In genomic region chr6:14277405-14277930, GRCh38 we compare ENCODE assay signal across 11 cellular contexts.
DNase-seq lines count a peak whose midpoint lies in the region; ATAC-seq, FAIRE-seq and TF ChIP-seq lines count a peak whose summit lies in the region.
"Had no signal": no experiment of that assay in that cellular context is flagged by ENCODE, and none has a peak within 500 bp of the region (broad histone marks: within the 10 kb centered on the region; RNA-seq: fewer than 3 reads in every experiment).

No MANE protein-coding gene starts in this region.

- H3K36me3 ChIP-seq in H1 (ENCODE audit: control insufficient read depth in 2 of 4, insufficient read depth in 4 of 4, low read length in 3 of 4) (no peaks in the 10 kb centered on the region), adrenal gland (replicated peaks in 1 of 2) (no peaks in the 10 kb centered on the region)

- FAIRE-seq in GM12892 (lab: Jason Lieb, UNC) (peak; percentile 73), H1 (lab: Jason Lieb, UNC) (no peak)

- no peaks in the 10 kb centered on the region for H3K79me2 ChIP-seq in H1 (ENCODE audit: control insufficient read depth in 1 of 2, insufficient read depth in 2 of 2, low read length in 2 of 2)

- CTCF ChIA-PET in H1 (lab: Charles Lee; ENCODE audit: partially characterized antibody) = interaction anchor here (1.0 to 2.1 kb wide), 3 partner anchors 46 to 66 kb away, joined by 4 to 6 read pairs (median 4); no protein-coding TSS in a partner anchor

- DNase-seq in GM12892 (ENCODE audit: insufficient read length) (no peak), H1 (ENCODE audit: low read depth in 1 of 2, low spot score in 2 of 2) (no peak), NCI-H69 (lab: John Stamatoyannopoulos, UW) (no peak), LoVo (ENCODE audit: low spot score) (no peak), adrenal gland (no peak), COLO668 (lab: John Stamatoyannopoulos, UW; ENCODE audit: unreplicated experiment) (no peak)
- DNase-seq: H7; NCI-H1694; stimulated activated CD4-positive, alpha-beta T cell treated with anti-CD3 and anti-CD28 coated beads, Interleukin-4, amount 100 ng/mL, for 1 hour had no signal

- no peak overlapping the region for H2BK5ac ChIP-seq in H1 (ENCODE audit: low read depth, low read length)

- POLR2A ChIA-PET in H1 (lab: Charles Lee; ENCODE audit: partially characterized antibody) = no interaction called here

- H3K23me2 ChIP-seq in H1 (ENCODE audit: low read depth, low read length) = no peaks in the 10 kb centered on the region; the same call in 1 of the 2 replicates

- TF ChIP-seq EP300 in H1 (IDR thresholded peaks at IDR 0.05; ENCODE audit: borderline replicate concordance in 1 of 2, low read depth in 2 of 2, low read length in 2 of 2) = no peak

- H4K5ac ChIP-seq in H1 (ENCODE audit: insufficient read length, low read depth, low read length) = no peak overlapping the region

- H2BK120ac ChIP-seq in H1 (replicated peaks; ENCODE audit: low read depth, low read length) = no peak overlapping the region

- peaks cover 3 to 12% (median 9%) of the 10 kb centered on the region in 4 experiments; a peak in 5 of 7 replicates for H3K4me1 ChIP-seq in H1 (replicated peaks in 1 of 4; ENCODE audit: control insufficient read depth in 3 of 4, insufficient read depth in 4 of 4, low read length in 3 of 4)
- peaks cover 0 to 12% of the 10 kb centered on the region in 2 donors for H3K4me1 ChIP-seq in adrenal gland (replicated peaks in 1 of 2)

- H3K27me3 ChIP-seq in H1 (replicated peaks in 1 of 4; ENCODE audit: control insufficient read depth in 3 of 4, extremely low read depth in 1 of 4, insufficient read depth in 3 of 4, low read length in 3 of 4) = peaks cover 0 to 10% (median 6%) of the 10 kb centered on the region in 4 experiments; a peak in 2 of 7 replicates
- H3K27me3 ChIP-seq in adrenal gland = no peaks in the 10 kb centered on the region

- H3K23ac ChIP-seq in H1 (ENCODE audit: insufficient read length) = no peak overlapping the region

- TF ChIP-seq RAD21 in H1 (IDR thresholded peaks at IDR 0.05 in 1 of 2, conservative IDR thresholded peaks at IDR 0.05 in 1 of 2; ENCODE audit: low read depth in 2 of 2, low read length in 2 of 2) = no peak

- H3K56ac ChIP-seq in H1 (replicated peaks; ENCODE audit: insufficient read length, low read depth, low read length) = no peak overlapping the region

- no peak overlapping the region for H3K4ac ChIP-seq in H1 (replicated peaks; ENCODE audit: insufficient read length, low read depth, low read length)

- TF ChIP-seq CTCF in H1 (IDR thresholded peaks at IDR 0.05; ENCODE audit: control extremely low read depth in 1 of 3, insufficient read depth in 1 of 3, low read depth in 1 of 3, low read length in 3 of 3) (no peak), adrenal gland (IDR thresholded peaks at IDR 0.05) (no peak)

- peak overlapping the region; percentile 10; the same call in 1 of the 2 replicates for H2BK12ac ChIP-seq in H1 (ENCODE audit: low read depth, low read length)

- no peak overlapping the region for H2AK5ac ChIP-seq in H1 (ENCODE audit: low read depth, low read length)

- WGBS in H1 (ENCODE audit: extremely low coverage in 1 of 2, insufficient coverage in 1 of 2, insufficient read length in 1 of 2, insufficient replicate concordance in 2 of 2, low coverage in 1 of 2, low lambda C conversion rate in 2 of 2, missing lambda C conversion rate in 1 of 2), 2 experiments = 93% methylated on average over 2 of the region's 2 CpGs; no CpG with 5 or more reads in 1 of the 2 experiments
- 86 to 98% (median 95%) methylated on average over 2 of the region's 2 CpGs for whole genome bisulfite sequencing in adrenal gland, 4 donors

- H3K79me1 ChIP-seq in H1 (ENCODE audit: low read depth, low read length) = no peaks in the 10 kb centered on the region

- intact Hi-C loops in adrenal gland (cut with DNase I) = no loop called here

- no peaks in the 10 kb centered on the region for H4K20me1 ChIP-seq in H1 (replicated peaks in 1 of 2; ENCODE audit: control insufficient read depth in 1 of 2, insufficient read depth in 2 of 2, low read length in 2 of 2)

- H4K8ac ChIP-seq in H1 (ENCODE audit: extremely low read depth, insufficient read depth, low read length) = no peak overlapping the region

- H3K9ac ChIP-seq in H1 (replicated peaks in 1 of 4; ENCODE audit: extremely low read depth in 1 of 4, low read depth in 3 of 4, low read length in 3 of 4) = no peak overlapping the region

- H2BK20ac ChIP-seq in H1 (ENCODE audit: low read length) = no peak overlapping the region

- H4K91ac ChIP-seq in H1 (replicated peaks; ENCODE audit: insufficient read length, low read length) = no peak overlapping the region

- H3K27ac ChIP-seq in H1 (ENCODE audit: low read depth, low read length) = no peak overlapping the region
- peak overlapping the region in 1 of 5 donors; percentile 43 for H3K27ac ChIP-seq in adrenal gland

- no peak overlapping the region for H3K4me2 ChIP-seq in H1 (ENCODE audit: insufficient read depth in 1 of 2, low read depth in 2 of 2, low read length in 2 of 2)

- no peak overlapping the region; the same call in 1 of the 2 replicates for H2BK15ac ChIP-seq in H1 (ENCODE audit: low read length)

- H3K18ac ChIP-seq in H1 (ENCODE audit: extremely low read depth, low read length) = no peak overlapping the region

- H3K14ac ChIP-seq in H1 (ENCODE audit: insufficient read length) = no peak overlapping the region

- ATAC-seq in GM21447 (IDR thresholded peaks at IDR 0.05; ENCODE audit: unreplicated experiment) (peak; percentile 34), HG03565 (IDR thresholded peaks at IDR 0.05; ENCODE audit: unreplicated experiment) (peak; percentile 15)

- TF ChIP-seq POLR2A in GM12892 (IDR thresholded peaks at IDR 0.05; ENCODE audit: low read depth, low read length) (no peak), H1 (IDR thresholded peaks at IDR 0.05; ENCODE audit: control extremely low read depth in 1 of 2, low read depth in 2 of 2, low read length in 2 of 2) (no peak), adrenal gland (IDR thresholded peaks at IDR 0.05) (no peak)

- H3K4me3 ChIP-seq in H1 (ENCODE audit: extremely low read depth in 1 of 4, insufficient read depth in 2 of 4, low read depth in 3 of 4, low read length in 4 of 4) (no peak overlapping the region), adrenal gland (no peak overlapping the region)

- no peak overlapping the region for H2AFZ ChIP-seq in H1 (ENCODE audit: low read length)

- peaks cover 4% of the 10 kb centered on the region in 2 experiments; a peak in 2 of 4 replicates for H3K9me3 ChIP-seq in H1 (ENCODE audit: insufficient read depth in 2 of 2, low read depth in 1 of 2, low read length in 1 of 2)
- no peaks in the 10 kb centered on the region for H3K9me3 ChIP-seq in adrenal gland (replicated peaks in 1 of 3)

TF ChIP-seq in H1, 55 proteins besides CTCF, POLR2A, EP300 and RAD21:
- TF ChIP-seq KDM1A (IDR thresholded peaks at IDR 0.05; ENCODE audit: borderline replicate concordance, low read length) (peak; percentile 62; the same call in 1 of the 2 replicates), E2F6 (IDR thresholded peaks at IDR 0.05) (0 out of 2 replicates have a peak, but pooled peaks have one; percentile 29), SP1 (IDR thresholded peaks at IDR 0.05; ENCODE audit: low read depth, low read length) (no peak), POLR2AphosphoS5 (IDR thresholded peaks at IDR 0.05; ENCODE audit: low read depth, low read length) (no peak)
- TF ChIP-seq, protein P1, sequence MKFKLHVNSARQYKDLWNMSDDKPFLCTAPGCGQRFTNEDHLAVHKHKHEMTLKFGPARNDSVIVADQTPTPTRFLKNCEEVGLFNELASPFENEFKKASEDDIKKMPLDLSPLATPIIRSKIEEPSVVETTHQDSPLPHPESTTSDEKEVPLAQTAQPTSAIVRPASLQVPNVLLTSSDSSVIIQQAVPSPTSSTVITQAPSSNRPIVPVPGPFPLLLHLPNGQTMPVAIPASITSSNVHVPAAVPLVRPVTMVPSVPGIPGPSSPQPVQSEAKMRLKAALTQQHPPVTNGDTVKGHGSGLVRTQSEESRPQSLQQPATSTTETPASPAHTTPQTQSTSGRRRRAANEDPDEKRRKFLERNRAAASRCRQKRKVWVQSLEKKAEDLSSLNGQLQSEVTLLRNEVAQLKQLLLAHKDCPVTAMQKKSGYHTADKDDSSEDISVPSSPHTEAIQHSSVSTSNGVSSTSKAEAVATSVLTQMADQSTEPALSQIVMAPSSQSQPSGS (IDR thresholded peaks at IDR 0.05; ENCODE audit: low read length) = no peak
